17 cellular contexts compared by ENCODE assay signal in the genomic region with DNA sequence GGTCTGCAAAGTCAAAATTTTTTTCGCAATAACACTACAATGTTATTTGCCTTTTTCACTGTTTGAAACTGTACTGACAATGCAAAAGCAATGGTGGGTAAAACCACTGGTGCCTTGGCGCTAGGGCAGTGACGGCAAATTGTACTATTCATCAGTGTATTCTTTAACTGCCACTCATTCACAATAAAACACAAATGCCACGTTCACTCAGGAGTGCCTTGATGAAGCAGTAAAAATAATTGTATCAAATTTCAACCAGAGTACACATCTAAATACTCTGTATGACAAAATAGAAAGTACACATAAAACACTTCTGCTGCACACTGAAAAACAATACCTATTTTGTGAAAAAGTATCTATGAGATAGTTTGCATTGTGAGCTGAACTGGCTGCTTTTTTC.
"Had no signal": no experiment of that assay in that cellular context is flagged by ENCODE, and none has a peak within 500 bp of the region (broad histone marks: within the 10 kb centered on the region; RNA-seq: fewer than 3 reads in every experiment).

No MANE protein-coding gene starts in this region.

- H3K27ac ChIP-seq: colonic mucosa, foreskin keratinocyte, heart left ventricle, left lung, sigmoid colon had no signal

- H3K27me3 ChIP-seq: colonic mucosa, foreskin keratinocyte, heart left ventricle, left lung, sigmoid colon had no signal

- H3K9me3 Mint-ChIP-seq: activated T-cell treated with anti-CD3 and anti-CD28 coated beads, Interleukin-2, amount 50 U/mL, for 72 hours; natural killer cell; T-helper 2 cell treated with Interferon-gamma antibody and Interleukin-4, amounts not matched to agents 5 μg/mL and 100 μg/mL, for 36 hours; type B pancreatic cell had no signal

- H3K36me3 ChIP-seq: colonic mucosa, left lung, sigmoid colon had no signal

- H3K27ac Mint-ChIP-seq: activated T-cell treated with anti-CD3 and anti-CD28 coated beads, Interleukin-2, amount 50 U/mL, for 72 hours; T-helper 2 cell treated with Interferon-gamma antibody and Interleukin-4, amounts not matched to agents 5 μg/mL and 100 μg/mL, for 36 hours; type B pancreatic cell had no signal

- H3K27me3 Mint-ChIP-seq: type B pancreatic cell had no signal

- H3K4me3 Mint-ChIP-seq: activated T-cell treated with anti-CD3 and anti-CD28 coated beads, Interleukin-2, amount 50 U/mL, for 72 hours; natural killer cell; T-helper 2 cell treated with Interferon-gamma antibody and Interleukin-4, amounts not matched to agents 5 μg/mL and 100 μg/mL, for 36 hours; type B pancreatic cell had no signal

- ATAC-seq: activated CD4-positive, CD25-positive, alpha-beta regulatory T cell treated with anti-CD3 and anti-CD28 coated beads, Interleukin-2, amount 50 U/mL, for 24 hours; activated T-cell treated with anti-CD3 and anti-CD28 coated beads, Interleukin-2, amount 50 U/mL, for 72 hours; foreskin keratinocyte; heart left ventricle; left lung; mucosa of descending colon; natural killer cell had no signal

- H3K9me3 ChIP-seq: colonic mucosa, heart left ventricle, left lung, mucosa of descending colon, sigmoid colon had no signal

- DNase-seq: activated T-cell treated with anti-CD3 and anti-CD28 coated beads, Interleukin-2, amount 50 U/mL, for 72 hours; caudate nucleus; colonic mucosa; effector CD4-positive, alpha-beta T cell; foreskin keratinocyte; heart left ventricle; islet precursor cell; left lung; mucosa of descending colon; natural killer cell; nucleus accumbens; sigmoid colon; stimulated activated CD4-positive, alpha-beta T cell treated with anti-CD3 and anti-CD28 coated beads, Interleukin-12 subunit alpha, Interleukin-12 subunit beta, amount 100 ng/mL, for 4 hours; stimulated activated naive CD4-positive, alpha-beta T cell had no signal

- H3K4me3 ChIP-seq: colonic mucosa, heart left ventricle, left lung, mucosa of descending colon, sigmoid colon had no signal

- H3K36me3 Mint-ChIP-seq: natural killer cell had no signal
